In genomic region chr4:146945556-146946374, GRCh38 we compare ENCODE assay signal across 8 cellular contexts. TPM values are rescaled to one million over a fixed set of nuclear protein-coding genes. Genes with fewer than 3 reads are reported as not detected.
DNase-seq lines count a peak whose midpoint lies in the region; ATAC-seq lines count a peak whose summit lies in the region.

A gene with protein sequence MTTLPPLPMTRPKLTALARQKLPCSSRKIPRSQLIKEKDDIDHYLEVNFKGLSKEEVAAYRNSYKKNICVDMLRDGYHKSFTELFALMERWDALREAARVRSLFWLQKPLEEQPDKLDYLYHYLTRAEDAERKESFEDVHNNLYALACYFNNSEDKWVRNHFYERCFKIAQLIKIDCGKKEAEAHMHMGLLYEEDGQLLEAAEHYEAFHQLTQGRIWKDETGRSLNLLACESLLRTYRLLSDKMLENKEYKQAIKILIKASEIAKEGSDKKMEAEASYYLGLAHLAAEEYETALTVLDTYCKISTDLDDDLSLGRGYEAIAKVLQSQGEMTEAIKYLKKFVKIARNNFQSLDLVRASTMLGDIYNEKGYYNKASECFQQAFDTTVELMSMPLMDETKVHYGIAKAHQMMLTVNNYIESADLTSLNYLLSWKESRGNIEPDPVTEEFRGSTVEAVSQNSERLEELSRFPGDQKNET (minus strand): TSS chr4:146945864. CDS start chr4:146939895, 5,969 bp downstream.

- peaks cover 10 to 23% (median 17%) of the 10 kb centered on the region in 10 experiments for H3K4me1 ChIP-seq in BLaER1 treated with 17β-estradiol and CSF1 and Interleukin-3, amounts not matched to agents 10 nM and 100 nM
- H3K4me1 ChIP-seq in endocrine pancreas (ENCODE audit: control insufficient read depth, insufficient read depth, low read length) (peaks cover 8% of the 10 kb centered on the region), mesenchymal stem cell (ENCODE audit: control insufficient read depth, insufficient read depth, low read depth, low read length) (peaks cover 3% of the 10 kb centered on the region)

- H2BK15ac ChIP-seq in mesenchymal stem cell (ENCODE audit: low read depth, poor library complexity, severe bottlenecking): no peak within 1 kb of the TSS

- H3K14ac ChIP-seq in mesenchymal stem cell (ENCODE audit: low read length in 2 of 2): peak within 1 kb of the TSS in 1 of 2 experiments; percentile 70

- H2BK5ac ChIP-seq in mesenchymal stem cell (ENCODE audit: low read depth, low read length, poor library complexity, severe bottlenecking): no peak within 1 kb of the TSS

- peak; percentile 45 for DNase-seq in NCI-H82 treated with DMSO at 0.1 percent for 48 hours (lab: John Stamatoyannopoulos, UW; ENCODE audit: unreplicated experiment)
- DNase-seq in activated CD8-positive, alpha-beta memory T cell treated with anti-CD3 and anti-CD28 coated beads for 48 hours (ENCODE audit: low read depth in 2 of 3, low spot score in 2 of 3): peak; percentile 55 to 65 (median 64)
- DNase-seq in mesenchymal stem cell: peak; percentile 90
- DNase-seq in stimulated activated CD4-positive, alpha-beta T cell treated with anti-CD3 and anti-CD28 coated beads, TNF-alpha, amount 100 ng/mL, for 48 hours (ENCODE audit: low read depth in 3 of 3): peak; percentile 72 to 86 (median 78)

- H3K4me2 ChIP-seq in BLaER1 treated with 17β-estradiol and CSF1 and Interleukin-3, amounts not matched to agents 10 nM and 100 nM: peak within 1 kb of the TSS; percentile 80 to 98 (median 89)
- peak within 1 kb of the TSS; percentile 99 for H3K4me2 ChIP-seq in mesenchymal stem cell (ENCODE audit: low read length, poor library complexity, severe bottlenecking)

- no peaks in the 10 kb centered on the region for H3K36me3 ChIP-seq in BLaER1 treated with 17β-estradiol and CSF1 and Interleukin-3, amounts not matched to agents 10 nM and 100 nM
- H3K36me3 ChIP-seq in endocrine pancreas (ENCODE audit: control insufficient read depth, insufficient read depth, low read length) (no peaks in the 10 kb centered on the region), mesenchymal stem cell (ENCODE audit: control insufficient read depth in 1 of 2, insufficient read depth in 2 of 2, low read depth in 1 of 2, low read length in 2 of 2) (no peaks in the 10 kb centered on the region)

- no peak within 1 kb of the TSS for H4K91ac ChIP-seq in mesenchymal stem cell (ENCODE audit: low read length)

- H3K27me3 ChIP-seq in BLaER1 treated with 17β-estradiol and CSF1 and Interleukin-3, amounts not matched to agents 10 nM and 100 nM: no peaks in the 10 kb centered on the region
- H3K27me3 ChIP-seq in endocrine pancreas (ENCODE audit: control insufficient read depth, insufficient read depth, low read length) (peaks cover 5% of the 10 kb centered on the region), mesenchymal stem cell (ENCODE audit: control insufficient read depth in 1 of 2, insufficient read depth in 1 of 2, low read length in 2 of 2) (peaks cover 0 to 25% of the 10 kb centered on the region in 2 experiments)

- H3K79me1 ChIP-seq in mesenchymal stem cell (replicated peaks; ENCODE audit: low read length, poor library complexity, severe bottlenecking): no peaks in the 10 kb centered on the region

- peak within 1 kb of the TSS in 1 of 11 experiments; percentile 32; a peak in 1 of 22 replicates for H3K27ac ChIP-seq in BLaER1 treated with 17β-estradiol and CSF1 and Interleukin-3, amounts not matched to agents 10 nM and 100 nM
- no peak within 1 kb of the TSS for H3K27ac ChIP-seq in mesenchymal stem cell (ENCODE audit: low read length, poor library complexity, severe bottlenecking)

- peak within 1 kb of the TSS; percentile 25 to 67 (median 52); a peak in 15 of 22 replicates for H3K9ac ChIP-seq in BLaER1 treated with 17β-estradiol and CSF1 and Interleukin-3, amounts not matched to agents 10 nM and 100 nM
- H3K9ac ChIP-seq in endocrine pancreas (ENCODE audit: control insufficient read depth, insufficient read depth, low read length): peak within 1 kb of the TSS; percentile 19
- peak within 1 kb of the TSS; percentile 61 for H3K9ac ChIP-seq in mesenchymal stem cell (ENCODE audit: low read length)

- H4K20me1 ChIP-seq in BLaER1 treated with 17β-estradiol and CSF1 and Interleukin-3, amounts not matched to agents 10 nM and 100 nM: peaks cover 0 to 4% (median 0%) of the 10 kb centered on the region in 11 experiments; a peak in 2 of 22 replicates

- no peak within 1 kb of the TSS for H3K4ac ChIP-seq in mesenchymal stem cell (ENCODE audit: low read depth in 1 of 2, low read length in 2 of 2)

- H3K18ac ChIP-seq in mesenchymal stem cell (ENCODE audit: low read depth in 1 of 2, low read length in 2 of 2): no peak within 1 kb of the TSS

- no peak within 1 kb of the TSS for H4K8ac ChIP-seq in mesenchymal stem cell (ENCODE audit: low read length)

- peak within 1 kb of the TSS; percentile 49 to 75 (median 60) for H3K4me3 ChIP-seq in BLaER1 treated with 17β-estradiol and CSF1 and Interleukin-3, amounts not matched to agents 10 nM and 100 nM
- H3K4me3 ChIP-seq in endocrine pancreas (ENCODE audit: control insufficient read depth, insufficient read depth, low read length) (peak within 1 kb of the TSS; percentile 95), mesenchymal stem cell (ENCODE audit: insufficient read depth in 1 of 2, low read depth in 1 of 2, low read length in 2 of 2) (peak within 1 kb of the TSS; percentile 78 to 85)

- H2AFZ ChIP-seq in mesenchymal stem cell (ENCODE audit: low read depth, low read length): peak within 1 kb of the TSS; percentile 88

- no peak within 1 kb of the TSS for H2AK5ac ChIP-seq in mesenchymal stem cell (ENCODE audit: low read length, severe bottlenecking)

- WGBS in mesenchymal stem cell: 3% methylated on average over 39 of the region's 39 CpGs

- no peak within 1 kb of the TSS for H3K23ac ChIP-seq in mesenchymal stem cell (ENCODE audit: low read length in 2 of 2)

- ATAC-seq in GM19372 (IDR thresholded peaks at IDR 0.05; ENCODE audit: low read depth, unreplicated experiment) (peak; percentile 100), HG03469 (IDR thresholded peaks at IDR 0.05; ENCODE audit: unreplicated experiment) (peak; percentile 99)

- no peak within 1 kb of the TSS for H2BK120ac ChIP-seq in mesenchymal stem cell (ENCODE audit: low read depth, low read length)

- H3K9me3 ChIP-seq in BLaER1 treated with 17β-estradiol and CSF1 and Interleukin-3, amounts not matched to agents 10 nM and 100 nM (replicated peaks in 1 of 11): no peaks in the 10 kb centered on the region
- H3K9me3 ChIP-seq in endocrine pancreas (ENCODE audit: control insufficient read depth, low read length) (no peaks in the 10 kb centered on the region), mesenchymal stem cell (ENCODE audit: control insufficient read depth, low read length) (no peaks in the 10 kb centered on the region)

- H2BK12ac ChIP-seq in mesenchymal stem cell (ENCODE audit: low read length in 2 of 2): no peak within 1 kb of the TSS

RNA-seq across cellular contexts. Expression of the gene that starts here (rescaled TPM):
- 0.03 TPM for polyA plus RNA-seq in mesenchymal stem cell (2013, experiment 1 of 2)
- polyA plus RNA-seq in mesenchymal stem cell (2013, experiment 2 of 2): 0.10 TPM
